ENCODE assay signal across 24 cellular contexts in the genomic region with DNA sequence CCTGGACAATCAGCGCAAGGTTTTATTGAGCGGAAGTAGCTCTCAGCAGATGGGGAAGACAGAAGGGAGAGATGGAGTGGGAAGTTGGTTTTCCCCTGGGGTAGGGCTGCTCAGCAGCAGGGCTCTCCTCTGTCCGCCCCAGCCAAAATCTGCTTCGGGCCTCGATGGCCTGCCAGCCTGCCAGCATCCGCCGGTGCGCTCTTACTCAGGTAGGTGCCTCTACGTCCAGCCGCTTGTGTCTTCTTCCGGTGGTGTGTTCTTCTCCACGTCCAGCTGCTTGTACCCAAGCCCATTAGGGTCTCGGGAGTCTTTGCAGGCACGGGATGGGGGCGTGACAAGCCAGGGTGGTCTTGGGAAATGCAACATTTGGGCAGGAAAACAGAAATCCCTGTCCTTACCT.
"Had no signal": no experiment of that assay in that cellular context is flagged by ENCODE, and none has a peak within 500 bp of the region (broad histone marks: within the 10 kb centered on the region; RNA-seq: fewer than 3 reads in every experiment).

No MANE protein-coding gene starts in this region.

- H3K36me3 Mint-ChIP-seq: IgD-negative memory B cell had no signal

- H3K9ac ChIP-seq: KMS-11, SK-N-SH had no signal

- H3K4me1 Mint-ChIP-seq: IgD-negative memory B cell had no signal

- H3K27me3 Mint-ChIP-seq: IgD-negative memory B cell had no signal

- H3K27ac ChIP-seq: HL-60, KMS-11 had no signal

- H3K4me2 ChIP-seq: KMS-11, SK-N-SH had no signal

- FAIRE-seq: HTR-8/SVneo, K562, RCC 7860 had no signal

- H3K4me3 ChIP-seq: K562 had no signal

- H3K27ac Mint-ChIP-seq: IgD-negative memory B cell had no signal

- H3K4me3 Mint-ChIP-seq: IgD-negative memory B cell had no signal

- ATAC-seq: K562 had no signal

- DNase-seq: Kasumi-1, MV-4-11, NCI-H1048, NCI-H1105, NCI-H1417, NCI-H1436 treated with DMSO at 0.1 percent for 48 hours, NCI-H1694, NCI-H187 treated with DMSO at 0.1 percent for 48 hours, NCI-H2029 treated with DMSO at 0.1 percent for 48 hours, NCI-H226, NCI-H446 treated with DMSO at 0.1 percent for 48 hours, NCI-H510A treated with DMSO at 0.1 percent for 48 hours, NCI-H69, NCI-H774, RPMI8226, SHP77, SK-N-SH, SW 1271 had no signal
